8 cellular contexts compared by ENCODE assay signal in the genomic region with DNA sequence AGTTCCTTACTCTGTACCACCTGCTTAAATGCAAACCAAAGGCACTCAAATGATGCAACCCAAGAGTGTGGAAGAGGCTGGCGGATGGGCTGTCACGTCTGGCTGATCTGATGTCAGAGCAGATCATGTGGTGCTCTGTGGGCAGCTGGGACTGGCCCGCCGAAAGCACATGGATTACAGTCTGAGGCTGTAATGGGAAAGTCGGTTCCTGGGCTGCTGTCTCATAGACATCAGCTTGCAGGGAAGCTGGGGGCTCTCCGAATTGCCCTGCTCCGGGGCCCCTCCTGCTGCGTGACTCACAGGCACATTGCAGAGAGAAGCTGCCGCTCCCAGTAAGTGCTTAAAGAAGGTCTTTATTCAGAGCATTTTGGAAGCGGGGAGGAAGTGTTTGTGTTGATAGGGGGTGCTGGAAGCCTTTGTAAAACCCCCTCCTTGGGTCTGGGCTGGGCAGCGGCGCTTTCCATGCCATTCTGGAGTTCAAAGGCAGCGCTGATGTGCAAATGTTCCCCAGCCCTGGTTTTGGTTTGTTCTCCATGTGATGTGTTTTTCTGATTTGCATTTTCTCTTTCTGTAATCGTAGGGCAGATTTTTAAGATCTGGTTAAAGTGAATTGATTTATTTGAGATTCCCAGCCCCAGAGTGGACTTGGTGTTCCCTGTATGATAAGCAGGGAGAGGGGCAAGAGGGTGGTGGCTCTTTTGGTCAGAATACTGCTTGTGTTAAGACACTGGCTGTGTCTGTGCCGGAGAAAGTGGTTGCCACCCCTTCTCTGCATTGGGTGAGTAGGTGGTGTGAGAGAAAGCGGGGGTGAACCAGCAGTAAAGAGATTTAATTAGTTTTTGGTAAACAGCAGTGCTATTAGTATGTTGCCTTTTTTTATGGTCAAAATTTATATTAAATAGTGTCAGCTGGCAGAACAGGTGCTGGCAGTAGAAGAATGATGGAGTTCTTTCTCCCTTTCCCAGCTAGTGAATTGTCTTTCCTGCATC.
DNase-seq lines count a peak whose midpoint lies in the region; ATAC-seq and TF ChIP-seq lines count a peak whose summit lies in the region.

No MANE protein-coding gene starts in this region.

- ATAC-seq in HG03175 (IDR thresholded peaks at IDR 0.05; ENCODE audit: unreplicated experiment) (peak; percentile 96), foreskin keratinocyte (peak; percentile 98)
- peak; percentile 74 to 83 for ATAC-seq in activated T-cell treated with anti-CD3 and anti-CD28 coated beads, Interleukin-2, amount 50 U/mL, for 4 hours

- TF ChIP-seq CTCF in foreskin keratinocyte (conservative IDR thresholded peaks at IDR 0.05): peak; percentile 28
- TF ChIP-seq CTCF in neural progenitor cell (IDR thresholded peaks at IDR 0.05): no peak

- no peaks in the 10 kb centered on the region for H3K9me3 ChIP-seq in neural progenitor cell (ENCODE audit: low read depth)

- H3F3A ChIP-seq in neural progenitor cell (ENCODE audit: low read depth): peaks cover 58% of the 10 kb centered on the region

- H3K9me3 Mint-ChIP-seq in activated T-cell treated with anti-CD3 and anti-CD28 coated beads, Interleukin-2, amount 50 U/mL, for 4 hours: no peaks in the 10 kb centered on the region
- no peaks in the 10 kb centered on the region for H3K9me3 Mint-ChIP-seq in neural progenitor cell

- peaks cover 9% of the 10 kb centered on the region for H3K4me1 Mint-ChIP-seq in activated T-cell treated with anti-CD3 and anti-CD28 coated beads, Interleukin-2, amount 50 U/mL, for 4 hours (ENCODE audit: low read depth)
- peaks cover 30% of the 10 kb centered on the region for H3K4me1 Mint-ChIP-seq in neural progenitor cell

- H3K9ac ChIP-seq in neural progenitor cell: no peak overlapping the region

- H3K4me1 ChIP-seq in foreskin keratinocyte (no peaks in the 10 kb centered on the region), neural progenitor cell (peaks cover 30% of the 10 kb centered on the region)

- H2AFZ ChIP-seq in neural progenitor cell (replicated peaks): peak overlapping the region; percentile 28

- H3K36me3 ChIP-seq in neural progenitor cell: no peaks in the 10 kb centered on the region

- peak overlapping the region; percentile 71 for H3K4me3 Mint-ChIP-seq in activated T-cell treated with anti-CD3 and anti-CD28 coated beads, Interleukin-2, amount 50 U/mL, for 4 hours
- peak overlapping the region; percentile 84 for H3K4me3 Mint-ChIP-seq in neural progenitor cell

- peak overlapping the region; percentile 30 for H3K27ac Mint-ChIP-seq in neural progenitor cell

- DNase-seq in COLO668 (lab: John Stamatoyannopoulos, UW; ENCODE audit: unreplicated experiment): peak; percentile 72
- DNase-seq in GM19238 (ENCODE audit: insufficient read length, low spot score): peak; percentile 54
- DNase-seq in NCI-H460 (ENCODE audit: extremely low read depth, low read depth): peak; percentile 79
- no peak for DNase-seq in activated T-cell treated with anti-CD3 and anti-CD28 coated beads, Interleukin-2, amount 50 U/mL, for 4 hours
- DNase-seq in foreskin keratinocyte: peak; percentile 53 to 73
- DNase-seq in neural progenitor cell (ENCODE audit: low spot score): peak; percentile 89
- DNase-seq in ureter (ENCODE audit: low spot score): peak; percentile 63

- no peaks in the 10 kb centered on the region for H3K36me3 Mint-ChIP-seq in activated T-cell treated with anti-CD3 and anti-CD28 coated beads, Interleukin-2, amount 50 U/mL, for 4 hours (ENCODE audit: insufficient read depth)
- H3K36me3 Mint-ChIP-seq in neural progenitor cell: no peaks in the 10 kb centered on the region

- H3K4me3 ChIP-seq in neural progenitor cell: peak overlapping the region; percentile 45

- peaks cover 52% of the 10 kb centered on the region for H3K79me2 ChIP-seq in neural progenitor cell (ENCODE audit: low read depth)

- H3K27me3 Mint-ChIP-seq in activated T-cell treated with anti-CD3 and anti-CD28 coated beads, Interleukin-2, amount 50 U/mL, for 4 hours (ENCODE audit: low read depth): peaks cover 21% of the 10 kb centered on the region
- H3K27me3 Mint-ChIP-seq in neural progenitor cell (ENCODE audit: insufficient read depth, low read depth): peaks cover 2% of the 10 kb centered on the region

- no peaks in the 10 kb centered on the region for H4K20me1 ChIP-seq in neural progenitor cell (ENCODE audit: low read depth)

- peak overlapping the region; percentile 78 for H3K4me2 ChIP-seq in neural progenitor cell

- H3K27me3 ChIP-seq in foreskin keratinocyte (no peaks in the 10 kb centered on the region), neural progenitor cell (no peaks in the 10 kb centered on the region)

- H3K27ac ChIP-seq in foreskin keratinocyte (peak overlapping the region; percentile 33), neural progenitor cell (peak overlapping the region; percentile 38)
